Comparison of ENCODE assay signal across 8 cellular contexts in the genomic region with DNA sequence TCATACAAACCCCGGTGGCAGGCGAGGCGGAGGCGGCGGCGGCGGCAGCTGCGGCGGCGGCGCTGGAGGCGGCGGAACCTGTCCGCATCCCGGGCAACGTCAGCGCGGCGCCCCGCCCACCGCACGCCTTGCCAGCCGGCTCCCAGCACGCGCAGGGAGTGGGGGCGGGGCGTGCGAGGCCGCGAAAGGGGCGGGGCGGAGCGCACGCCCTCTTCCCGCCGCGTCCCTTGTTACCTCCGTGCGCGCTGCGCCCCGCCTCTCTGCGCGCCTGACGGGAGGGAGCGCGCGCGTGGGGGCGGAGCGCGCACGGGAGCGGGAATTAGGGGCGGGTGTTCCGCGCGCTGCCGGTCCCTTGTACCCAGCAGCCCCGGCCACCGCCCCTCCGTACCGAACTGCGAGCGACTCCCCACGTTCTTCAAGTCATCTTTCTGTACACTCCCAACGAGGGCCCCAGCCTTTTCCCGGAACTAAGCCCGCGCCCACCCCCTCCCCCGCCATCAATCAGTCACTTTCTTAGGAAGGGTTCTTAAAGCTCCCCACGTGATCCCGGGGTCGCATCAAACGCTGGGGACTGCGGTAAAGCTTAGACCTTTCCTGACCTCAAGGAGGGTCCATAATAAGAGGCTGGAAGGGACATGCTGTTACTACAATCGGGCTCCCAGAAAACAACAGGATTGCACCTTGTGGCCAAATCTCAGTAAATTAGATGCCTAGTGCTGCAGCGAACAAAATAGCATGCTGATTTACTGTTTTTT. TPM values are rescaled to one million over a fixed set of nuclear protein-coding genes. Genes with fewer than 3 reads are reported as not detected.
A peak's percentile ranks its signal among the peaks of the same experiment; 100 is the strongest.
DNase-seq lines count a peak whose midpoint lies in the region; ATAC-seq and TF ChIP-seq lines count a peak whose summit lies in the region.

A gene with protein sequence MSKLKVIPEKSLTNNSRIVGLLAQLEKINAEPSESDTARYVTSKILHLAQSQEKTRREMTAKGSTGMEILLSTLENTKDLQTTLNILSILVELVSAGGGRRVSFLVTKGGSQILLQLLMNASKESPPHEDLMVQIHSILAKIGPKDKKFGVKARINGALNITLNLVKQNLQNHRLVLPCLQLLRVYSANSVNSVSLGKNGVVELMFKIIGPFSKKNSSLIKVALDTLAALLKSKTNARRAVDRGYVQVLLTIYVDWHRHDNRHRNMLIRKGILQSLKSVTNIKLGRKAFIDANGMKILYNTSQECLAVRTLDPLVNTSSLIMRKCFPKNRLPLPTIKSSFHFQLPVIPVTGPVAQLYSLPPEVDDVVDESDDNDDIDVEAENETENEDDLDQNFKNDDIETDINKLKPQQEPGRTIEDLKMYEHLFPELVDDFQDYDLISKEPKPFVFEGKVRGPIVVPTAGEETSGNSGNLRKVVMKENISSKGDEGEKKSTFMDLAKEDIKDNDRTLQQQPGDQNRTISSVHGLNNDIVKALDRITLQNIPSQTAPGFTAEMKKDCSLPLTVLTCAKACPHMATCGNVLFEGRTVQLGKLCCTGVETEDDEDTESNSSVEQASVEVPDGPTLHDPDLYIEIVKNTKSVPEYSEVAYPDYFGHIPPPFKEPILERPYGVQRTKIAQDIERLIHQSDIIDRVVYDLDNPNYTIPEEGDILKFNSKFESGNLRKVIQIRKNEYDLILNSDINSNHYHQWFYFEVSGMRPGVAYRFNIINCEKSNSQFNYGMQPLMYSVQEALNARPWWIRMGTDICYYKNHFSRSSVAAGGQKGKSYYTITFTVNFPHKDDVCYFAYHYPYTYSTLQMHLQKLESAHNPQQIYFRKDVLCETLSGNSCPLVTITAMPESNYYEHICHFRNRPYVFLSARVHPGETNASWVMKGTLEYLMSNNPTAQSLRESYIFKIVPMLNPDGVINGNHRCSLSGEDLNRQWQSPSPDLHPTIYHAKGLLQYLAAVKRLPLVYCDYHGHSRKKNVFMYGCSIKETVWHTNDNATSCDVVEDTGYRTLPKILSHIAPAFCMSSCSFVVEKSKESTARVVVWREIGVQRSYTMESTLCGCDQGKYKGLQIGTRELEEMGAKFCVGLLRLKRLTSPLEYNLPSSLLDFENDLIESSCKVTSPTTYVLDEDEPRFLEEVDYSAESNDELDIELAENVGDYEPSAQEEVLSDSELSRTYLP (minus strand): TSS at position 80 of the 755 bp plus-strand sequence. CDS start 29,421 bp downstream, outside the sequence.

- H3K56ac ChIP-seq in mesendoderm (ENCODE audit: low read length): peak within 1 kb of the TSS; percentile 85

- H2AK5ac ChIP-seq in mesendoderm (ENCODE audit: low read length): no peak within 1 kb of the TSS

- H4K8ac ChIP-seq in mesendoderm (ENCODE audit: low read depth, low read length): no peak within 1 kb of the TSS

- ATAC-seq in effector memory CD8-positive, alpha-beta T cell (replicated peaks): peak; percentile 80

- no peaks in the 10 kb centered on the region for H3K9me3 Mint-ChIP-seq in effector memory CD8-positive, alpha-beta T cell

- peak within 1 kb of the TSS; percentile 85 for H3K4me2 ChIP-seq in mesendoderm (ENCODE audit: low read length)

- peak within 1 kb of the TSS; percentile 68 for H3K23ac ChIP-seq in mesendoderm (ENCODE audit: low read length)

- no peak within 1 kb of the TSS for H2BK5ac ChIP-seq in mesendoderm (ENCODE audit: low read length)

- no peak for TF ChIP-seq CTCF in GM20000 (IDR thresholded peaks at IDR 0.05; ENCODE audit: extremely low read depth, missing control alignments)

- peak within 1 kb of the TSS; percentile 92 for H3K27ac Mint-ChIP-seq in effector memory CD8-positive, alpha-beta T cell

- no peak within 1 kb of the TSS for H4K5ac ChIP-seq in mesendoderm (ENCODE audit: low read length)

- H2BK15ac ChIP-seq in mesendoderm (replicated peaks; ENCODE audit: low read depth): no peak within 1 kb of the TSS

- DNase-seq in CMK (ENCODE audit: low read depth) (peak; percentile 63), GM20000 (ENCODE audit: low spot score) (peak; percentile 97), HT-29 (ENCODE audit: low spot score) (peak; percentile 95), NOMO-1 treated with DMSO at 0.1 percent for 48 hours (lab: John Stamatoyannopoulos, UW; ENCODE audit: unreplicated experiment) (peak; percentile 67), mesendoderm (peak; percentile 97)
- peak; percentile 93 to 94 for DNase-seq in activated CD8-positive, alpha-beta memory T cell treated with anti-CD3 and anti-CD28 coated beads for 4 hours (ENCODE audit: low read depth in 2 of 2)
- peak; percentile 94 to 98 (median 97) for DNase-seq in effector memory CD8-positive, alpha-beta T cell
- DNase-seq in stimulated activated CD8-positive, alpha-beta memory T cell treated with anti-CD3 and anti-CD28 coated beads, Interleukin-12 subunit alpha, Interleukin-12 subunit beta, amount 100 ng/mL, for 4 hours (ENCODE audit: low read depth): peak; percentile 97

- H3K4me3 Mint-ChIP-seq in effector memory CD8-positive, alpha-beta T cell: peak within 1 kb of the TSS; percentile 88 to 91

- peaks cover 9% of the 10 kb centered on the region for H3K36me3 Mint-ChIP-seq in effector memory CD8-positive, alpha-beta T cell (ENCODE audit: insufficient read depth)

- H3K36me3 ChIP-seq in mesendoderm (ENCODE audit: control insufficient read depth, insufficient read depth, low read length): no peaks in the 10 kb centered on the region

- H3K4me3 ChIP-seq in mesendoderm (ENCODE audit: low read length): peak within 1 kb of the TSS; percentile 58

- no peaks in the 10 kb centered on the region for H3K27me3 ChIP-seq in mesendoderm (ENCODE audit: insufficient read depth, low read length, poor library complexity)

- peak within 1 kb of the TSS; percentile 35 for H3K18ac ChIP-seq in mesendoderm (ENCODE audit: low read length)

- no peaks in the 10 kb centered on the region for H3K4me1 ChIP-seq in mesendoderm (ENCODE audit: control insufficient read depth, low read depth, low read length)

- peaks cover 19% of the 10 kb centered on the region for H3K79me2 ChIP-seq in mesendoderm (ENCODE audit: control insufficient read depth, insufficient read depth, low read length)

- peaks cover 10 to 50% of the 10 kb centered on the region in 2 donors for H3K4me1 Mint-ChIP-seq in effector memory CD8-positive, alpha-beta T cell (ENCODE audit: low read depth in 2 of 2)

- no peak within 1 kb of the TSS for H2BK120ac ChIP-seq in mesendoderm (ENCODE audit: low read depth, low read length)

- H3K9ac ChIP-seq in mesendoderm (ENCODE audit: low read length): peak within 1 kb of the TSS; percentile 80

- no CpG with 5 or more reads among the region's 78 CpGs for WGBS in mesendoderm (ENCODE audit: extremely low coverage, insufficient coverage, low lambda C conversion rate)

- no peaks in the 10 kb centered on the region for H3K27me3 Mint-ChIP-seq in effector memory CD8-positive, alpha-beta T cell

- H3K4ac ChIP-seq in mesendoderm (ENCODE audit: low read depth, low read length): no peak within 1 kb of the TSS

- peak within 1 kb of the TSS; percentile 89 for H3K27ac ChIP-seq in mesendoderm (ENCODE audit: low read depth, low read length)

- peaks cover 2% of the 10 kb centered on the region for H3K79me1 ChIP-seq in mesendoderm (ENCODE audit: low read length)

RNA-seq across cellular contexts. Expression of the gene that starts here (rescaled TPM):
- 6.5 and 6.7 TPM in 2 replicates for total RNA-seq in HT-29 (2014; rRNA removed; shearing (Covaris generic))
- polyA plus RNA-seq in mesendoderm (2013, experiment 1 of 2): 22.8 TPM
- 22.8 TPM for polyA plus RNA-seq in mesendoderm (2013, experiment 2 of 2)

Comparison
In these comparisons a context has a peak if more than half of its experiments do, and no peak if none do; other contexts are left out.
1. Peak in every context shown above with its lines: DNase-seq, ATAC-seq, H3K4me3 ChIP-seq and H3K27ac ChIP-seq.